In genomic region chr1:200526709-200527612, GRCh38 we compare ENCODE assay signal across 12 cellular contexts.
DNase-seq lines count a peak whose midpoint lies in the region; ATAC-seq, FAIRE-seq and TF ChIP-seq lines count a peak whose summit lies in the region.
"Had no signal": no experiment of that assay in that cellular context is flagged by ENCODE, and none has a peak within 500 bp of the region (broad histone marks: within the 10 kb centered on the region; RNA-seq: fewer than 3 reads in every experiment).

No MANE protein-coding gene starts in this region.

- in situ Hi-C loops in HAP-1 (cut with MboI; ENCODE audit: low sequenced_read_pairs) = no loop called here

- no peak for FAIRE-seq in astrocyte (lab: Jason Lieb, UNC)

- H3K9me3 ChIP-seq in astrocyte (ENCODE audit: insufficient read depth, low read depth, low read length) (no peaks in the 10 kb centered on the region), HAP-1 (no peaks in the 10 kb centered on the region)
- H3K9me3 ChIP-seq: esophagus muscularis mucosa had no signal

- H3K27me3 ChIP-seq in astrocyte (ENCODE audit: insufficient read depth, low read length) (no peaks in the 10 kb centered on the region), HAP-1 (ENCODE audit: low read depth) (no peaks in the 10 kb centered on the region)
- H3K27me3 ChIP-seq: esophagus muscularis mucosa had no signal

- no peak overlapping the region for H2AFZ ChIP-seq in astrocyte (ENCODE audit: low read depth, low read length)

- no peaks in the 10 kb centered on the region for H3K79me2 ChIP-seq in astrocyte (ENCODE audit: insufficient read depth, low read length)

- H3K4me1 ChIP-seq in astrocyte (ENCODE audit: insufficient read depth, low read length) (peaks cover 11% of the 10 kb centered on the region), HAP-1 (peaks cover 11% of the 10 kb centered on the region)

- peaks cover 5% of the 10 kb centered on the region for H3K4me1 Mint-ChIP-seq in astrocyte (ENCODE audit: low read depth, unreplicated experiment)

- H3K36me3 Mint-ChIP-seq in astrocyte (ENCODE audit: low read depth, unreplicated experiment) = no peaks in the 10 kb centered on the region

- peak; percentile 30 for DNase-seq in A172 (ENCODE audit: low spot score)
- DNase-seq in astrocyte (ENCODE audit: low read depth) = peak; percentile 40
- DNase-seq in GM19238 (ENCODE audit: insufficient read length, low spot score) = no peak
- no peak for DNase-seq in HAP-1 (ENCODE audit: low spot score in 2 of 2)
- DNase-seq in NOMO-1 treated with DMSO at 0.1 percent for 48 hours (lab: John Stamatoyannopoulos, UW; ENCODE audit: unreplicated experiment) = no peak
- no peak for DNase-seq in pons (ENCODE audit: low spot score)
- DNase-seq: activated CD4-positive, alpha-beta T cell treated with anti-CD3 and anti-CD28 coated beads for 4 hours; activated effector memory CD4-positive, alpha-beta T cell treated with Interleukin-2 at 50 U/mL for 16 hours; NCI-H1436 had no signal

- H3K4me3 Mint-ChIP-seq in astrocyte (ENCODE audit: unreplicated experiment) = no peak overlapping the region

- H3K4me3 ChIP-seq in astrocyte (ENCODE audit: insufficient read depth, low read depth, low read length) (no peak overlapping the region), HAP-1 (no peak overlapping the region)
- H3K4me3 ChIP-seq: esophagus muscularis mucosa had no signal

- no peak overlapping the region for H3K27ac ChIP-seq in astrocyte (ENCODE audit: low read depth, low read length)
- H3K27ac ChIP-seq: esophagus muscularis mucosa had no signal

- no peak for TF ChIP-seq CTCF in astrocyte (IDR thresholded peaks at IDR 0.05; ENCODE audit: insufficient read depth, low read depth, low read length)

- no peaks in the 10 kb centered on the region for H3K9me3 Mint-ChIP-seq in astrocyte (ENCODE audit: unreplicated experiment)

- no peak overlapping the region for H3K9ac ChIP-seq in astrocyte (ENCODE audit: low read length)

- H3K4me2 ChIP-seq in astrocyte (ENCODE audit: low read length) = peak overlapping the region; percentile 9

- peak; percentile 68 for ATAC-seq in GM18909 (IDR thresholded peaks at IDR 0.05; ENCODE audit: poor library complexity, unreplicated experiment)
- peak; percentile 47 for ATAC-seq in HG03095 (IDR thresholded peaks at IDR 0.05; ENCODE audit: unreplicated experiment)

- H3K27ac Mint-ChIP-seq in astrocyte (ENCODE audit: unreplicated experiment) = peak overlapping the region; percentile 5

- H3K36me3 ChIP-seq in astrocyte (ENCODE audit: insufficient read depth, low read length) = no peaks in the 10 kb centered on the region
- H3K36me3 ChIP-seq in HAP-1 (replicated peaks) = no peaks in the 10 kb centered on the region
- H3K36me3 ChIP-seq: esophagus muscularis mucosa had no signal

- H3K27me3 Mint-ChIP-seq in astrocyte (ENCODE audit: low read depth, unreplicated experiment) = peaks cover 2% of the 10 kb centered on the region

- H4K20me1 ChIP-seq in astrocyte (ENCODE audit: insufficient read depth, low read length) = no peaks in the 10 kb centered on the region

Comparison
In these comparisons a context has a peak if more than half of its experiments do, and no peak if none do; other contexts are left out.
1. DNase-seq: peak in A172 (single experiment) and astrocyte (single experiment); none in GM19238 (single experiment), HAP-1 (0 of 2), NOMO-1 treated with DMSO at 0.1 percent for 48 hours (single experiment) and pons (single experiment).